ENCODE assay signal across 17 cellular contexts in genomic region chr17:35977509-35977908, GRCh38. TPM values are rescaled to one million over a fixed set of nuclear protein-coding genes. Genes with fewer than 3 reads are reported as not detected.
DNase-seq lines count a peak whose midpoint lies in the region; ATAC-seq, FAIRE-seq and TF ChIP-seq lines count a peak whose summit lies in the region.
"Had no signal": no experiment of that assay in that cellular context is flagged by ENCODE, and none has a peak within 500 bp of the region (broad histone marks: within the 10 kb centered on the region; RNA-seq: fewer than 3 reads in every experiment).

No MANE protein-coding gene starts in this region.

- TF ChIP-seq EP300 in esophagus muscularis mucosa (IDR thresholded peaks at IDR 0.05), result no peak

- H3K4me3 Mint-ChIP-seq in stimulated activated effector memory CD8-positive, alpha-beta T cell treated with anti-CD3 and anti-CD28 coated beads, Interleukin-12 subunit alpha, Interleukin-12 subunit beta, amount 100 ng/mL, for 72 hours, result no peak overlapping the region
- no peak overlapping the region for H3K4me3 Mint-ChIP-seq in Calu3 (ENCODE audit: low read depth, unreplicated experiment)
- H3K4me3 Mint-ChIP-seq: CD4-positive, CD25-positive, alpha-beta regulatory T cell; H9 had no signal

- H3K36me3 Mint-ChIP-seq in stimulated activated effector memory CD8-positive, alpha-beta T cell treated with anti-CD3 and anti-CD28 coated beads, Interleukin-12 subunit alpha, Interleukin-12 subunit beta, amount 100 ng/mL, for 72 hours, result no peaks in the 10 kb centered on the region
- H3K36me3 Mint-ChIP-seq in Calu3 (ENCODE audit: insufficient read depth, unreplicated experiment), result no peaks in the 10 kb centered on the region
- H3K36me3 Mint-ChIP-seq: CD4-positive, CD25-positive, alpha-beta regulatory T cell had no signal

- no peak overlapping the region for H3K4me3 ChIP-seq in esophagus muscularis mucosa
- H3K4me3 ChIP-seq: BLaER1 had no signal

- H3K9me3 ChIP-seq in esophagus muscularis mucosa, result no peaks in the 10 kb centered on the region
- H3K9me3 ChIP-seq: BLaER1 had no signal

- 87% methylated on average over 7 of the region's 7 CpGs for whole genome bisulfite sequencing in esophagus muscularis mucosa

- H3K27me3 ChIP-seq in esophagus muscularis mucosa, result peaks cover 0 to 9% (median 0%) of the 10 kb centered on the region in 4 donors
- H3K27me3 ChIP-seq: BLaER1 had no signal

- DNase-seq in CD1c-positive myeloid dendritic cell (ENCODE audit: extremely low spot score) (peak; percentile 60), GM12891 (ENCODE audit: insufficient read length, low spot score) (peak; percentile 28), esophagus muscularis mucosa (ENCODE audit: extremely low spot score) (peak; percentile 42), NCI-H82 treated with DMSO at 0.1 percent for 48 hours (lab: John Stamatoyannopoulos, UW; ENCODE audit: unreplicated experiment) (no peak), Calu3 (no peak)
- DNase-seq in stimulated activated effector memory CD8-positive, alpha-beta T cell treated with anti-CD3 and anti-CD28 coated beads, Interleukin-12 subunit alpha, Interleukin-12 subunit beta, amount 100 ng/mL, for 72 hours (ENCODE audit: low spot score in 2 of 2), result no peak
- DNase-seq: 8988T; AML-193; CD4-positive, CD25-positive, alpha-beta regulatory T cell; GOT3; H9 had no signal

- CTCF ChIA-PET in Calu3 (lab: Charles Lee), result no interaction called here

- no peak overlapping the region for H3K27ac ChIP-seq in esophagus muscularis mucosa (replicated peaks in 1 of 4)
- H3K27ac ChIP-seq: BLaER1 had no signal

- H3K36me3 ChIP-seq in esophagus muscularis mucosa, result no peaks in the 10 kb centered on the region
- H3K36me3 ChIP-seq: BLaER1 had no signal

- H3K9me3 Mint-ChIP-seq in stimulated activated effector memory CD8-positive, alpha-beta T cell treated with anti-CD3 and anti-CD28 coated beads, Interleukin-12 subunit alpha, Interleukin-12 subunit beta, amount 100 ng/mL, for 72 hours, result no peaks in the 10 kb centered on the region
- no peaks in the 10 kb centered on the region for H3K9me3 Mint-ChIP-seq in Calu3 (ENCODE audit: low read depth, unreplicated experiment)
- H3K9me3 Mint-ChIP-seq: H9 had no signal

- ATAC-seq in stimulated activated effector memory CD8-positive, alpha-beta T cell treated with anti-CD3 and anti-CD28 coated beads, Interleukin-12 subunit alpha, Interleukin-12 subunit beta, amount 100 ng/mL, for 72 hours, result no peak
- ATAC-seq in GM19023 (IDR thresholded peaks at IDR 0.05; ENCODE audit: unreplicated experiment), result no peak
- ATAC-seq: HepG2 had no signal

- TF ChIP-seq CTCF in esophagus muscularis mucosa (IDR thresholded peaks at IDR 0.05), result no peak
- no peak for TF ChIP-seq CTCF in Calu3 (IDR thresholded peaks at IDR 0.05; ENCODE audit: unreplicated experiment)

- TF ChIP-seq POLR2A in GM12891 (IDR thresholded peaks at IDR 0.05; ENCODE audit: low read depth, low read length) (no peak), esophagus muscularis mucosa (IDR thresholded peaks at IDR 0.05; ENCODE audit: low read depth) (no peak)

- peak overlapping the region; percentile 87 for H3K27ac Mint-ChIP-seq in stimulated activated effector memory CD8-positive, alpha-beta T cell treated with anti-CD3 and anti-CD28 coated beads, Interleukin-12 subunit alpha, Interleukin-12 subunit beta, amount 100 ng/mL, for 72 hours
- H3K27ac Mint-ChIP-seq in Calu3 (ENCODE audit: unreplicated experiment), result no peak overlapping the region
- H3K27ac Mint-ChIP-seq: H9 had no signal

- intact Hi-C loops in esophagus muscularis mucosa (cut with DNase I) (loop anchor here (10.0 kb wide), 1 partner anchor 97 kb away; no protein-coding TSS in a partner anchor), Calu3 (cut with micrococcal nuclease; ENCODE audit: unreplicated experiment) (no loop called here)

- H3K27me3 Mint-ChIP-seq in Calu3 (ENCODE audit: unreplicated experiment), result peaks cover 67% of the 10 kb centered on the region

- no peak for FAIRE-seq in GM12891 (lab: Jason Lieb, UNC)
- FAIRE-seq: GM19239, HepG2, HTR-8/SVneo had no signal

- peaks cover 6 to 15% (median 10%) of the 10 kb centered on the region in 4 donors for H3K4me1 ChIP-seq in esophagus muscularis mucosa
- H3K4me1 ChIP-seq: BLaER1 had no signal

- H3K4me1 Mint-ChIP-seq in stimulated activated effector memory CD8-positive, alpha-beta T cell treated with anti-CD3 and anti-CD28 coated beads, Interleukin-12 subunit alpha, Interleukin-12 subunit beta, amount 100 ng/mL, for 72 hours, result peaks cover 65% of the 10 kb centered on the region
- peaks cover 11% of the 10 kb centered on the region for H3K4me1 Mint-ChIP-seq in Calu3 (ENCODE audit: low read depth, unreplicated experiment)
- H3K4me1 Mint-ChIP-seq: CD4-positive, CD25-positive, alpha-beta regulatory T cell had no signal

- no TSS peak for BruUV-seq in Calu3 (replicated peaks; lab: Mats Ljungman, UMichigan)

TF ChIP-seq in GM12891, 5 proteins besides CTCF, POLR2A, EP300 and RAD21:
- TF ChIP-seq POU2F2 (IDR thresholded peaks at IDR 0.05; ENCODE audit: low read depth, low read length), result peak; percentile 23; the same call in 1 of the 2 replicates
- TF ChIP-seq TAF1 (IDR thresholded peaks at IDR 0.05; ENCODE audit: low read depth, low read length), result no peak
- TF ChIP-seq PAX5 (IDR thresholded peaks at IDR 0.05; ENCODE audit: insufficient read depth, low read length, severe bottlenecking), result no peak
- TF ChIP-seq POLR2AphosphoS5 (IDR thresholded peaks at IDR 0.05; ENCODE audit: low read depth, low read length), result no peak
- peak; percentile 94 for TF ChIP-seq SPI1 (IDR thresholded peaks at IDR 0.05; ENCODE audit: low read depth, low read length)

RNA-seq across cellular contexts. Expression of gene CCL16, which starts 3.8 kb away (rescaled TPM):
- polyA plus RNA-seq in GM12891 (2012; ENCODE audit: low read depth, missing spikeins), result not detected
- total RNA-seq in esophagus muscularis mucosa (under 1 TPM in 1 of 4 donors, not detected in 3; 0.42 TPM), Calu3 (2022) (not detected in 2 replicates)
- total RNA-seq: CD4-positive, CD25-positive, alpha-beta regulatory T cell; G401; H9 had no signal
- polyA plus RNA-seq: CD4-positive, CD25-positive, alpha-beta regulatory T cell had no signal

RNA-seq across cellular contexts. Expression of gene CCL14, which starts 9.0 kb away (rescaled TPM):
- polyA plus RNA-seq in GM12891 (2012; ENCODE audit: low read depth, missing spikeins), result not detected
- total RNA-seq in esophagus muscularis mucosa, result 10 to 100 TPM; 11.2 to 59.8 (median 54.7) TPM
- not detected in 2 replicates for total RNA-seq in Calu3 (2022)
- total RNA-seq: CD4-positive, CD25-positive, alpha-beta regulatory T cell; G401; H9 had no signal
- polyA plus RNA-seq: CD4-positive, CD25-positive, alpha-beta regulatory T cell had no signal

RNA-seq across cellular contexts. Expression of gene CCL15, which starts 23.8 kb away (rescaled TPM):
- not detected for polyA plus RNA-seq in GM12891 (2012; ENCODE audit: low read depth, missing spikeins)
- not detected for total RNA-seq in esophagus muscularis mucosa
- 0.42 TPM in 1 of 2 replicates, not detected in the other for total RNA-seq in Calu3 (2022)
- total RNA-seq: CD4-positive, CD25-positive, alpha-beta regulatory T cell; G401; H9 had no signal
- polyA plus RNA-seq: CD4-positive, CD25-positive, alpha-beta regulatory T cell had no signal

RNA-seq across cellular contexts. Expression of gene LYZL6, which starts 34.0 kb away (rescaled TPM):
- polyA plus RNA-seq in GM12891 (2012; ENCODE audit: low read depth, missing spikeins), result not detected
- total RNA-seq in esophagus muscularis mucosa, result not detected
- not detected in 2 replicates for total RNA-seq in Calu3 (2022)
- total RNA-seq: CD4-positive, CD25-positive, alpha-beta regulatory T cell; G401; H9; HepG2 had no signal
- polyA plus RNA-seq: CD4-positive, CD25-positive, alpha-beta regulatory T cell; HepG2 had no signal

RNA-seq across cellular contexts. Expression of gene CCL23, which starts 40.3 kb away (rescaled TPM):
- not detected for polyA plus RNA-seq in GM12891 (2012; ENCODE audit: low read depth, missing spikeins)
- total RNA-seq in esophagus muscularis mucosa (1 to 10 TPM; 1.3 to 9.6 (median 2.5) TPM), Calu3 (2022) (not detected in 2 replicates)
- total RNA-seq: CD4-positive, CD25-positive, alpha-beta regulatory T cell; G401; H9; HepG2 had no signal
- polyA plus RNA-seq: CD4-positive, CD25-positive, alpha-beta regulatory T cell; HepG2 had no signal

Comparison
In these comparisons a context has a peak if more than half of its experiments do, and no peak if none do; other contexts are left out.
1. DNase-seq: peak in CD1c-positive myeloid dendritic cell (single experiment), GM12891 (single experiment) and esophagus muscularis mucosa (single experiment); none in stimulated activated effector memory CD8-positive, alpha-beta T cell treated with anti-CD3 and anti-CD28 coated beads, Interleukin-12 subunit alpha, Interleukin-12 subunit beta, amount 100 ng/mL, for 72 hours (0 of 2), NCI-H82 treated with DMSO at 0.1 percent for 48 hours (single experiment) and Calu3 (single experiment).
2. RNA of gene CCL14, which starts 9.0 kb away (total RNA-seq): 11.2 to 59.8 TPM in esophagus muscularis mucosa; not detected in Calu3; every median in the first group is over 10 times any median in the second.